ENCODE assay signal across 1 cellular context in genomic region chr7:29968683-29969457, GRCh38.
TF ChIP-seq lines count a peak whose summit lies in the region.

No MANE protein-coding gene starts in this region.

TF ChIP-seq in HepG2, 621 proteins besides CTCF, POLR2A, EP300 and RAD21:
- TF ChIP-seq ZNF260 (CRISPR knock-in tag; IDR thresholded peaks at IDR 0.05; ENCODE audit: borderline replicate concordance, low read depth), result no peak
- TF ChIP-seq, protein P1, sequence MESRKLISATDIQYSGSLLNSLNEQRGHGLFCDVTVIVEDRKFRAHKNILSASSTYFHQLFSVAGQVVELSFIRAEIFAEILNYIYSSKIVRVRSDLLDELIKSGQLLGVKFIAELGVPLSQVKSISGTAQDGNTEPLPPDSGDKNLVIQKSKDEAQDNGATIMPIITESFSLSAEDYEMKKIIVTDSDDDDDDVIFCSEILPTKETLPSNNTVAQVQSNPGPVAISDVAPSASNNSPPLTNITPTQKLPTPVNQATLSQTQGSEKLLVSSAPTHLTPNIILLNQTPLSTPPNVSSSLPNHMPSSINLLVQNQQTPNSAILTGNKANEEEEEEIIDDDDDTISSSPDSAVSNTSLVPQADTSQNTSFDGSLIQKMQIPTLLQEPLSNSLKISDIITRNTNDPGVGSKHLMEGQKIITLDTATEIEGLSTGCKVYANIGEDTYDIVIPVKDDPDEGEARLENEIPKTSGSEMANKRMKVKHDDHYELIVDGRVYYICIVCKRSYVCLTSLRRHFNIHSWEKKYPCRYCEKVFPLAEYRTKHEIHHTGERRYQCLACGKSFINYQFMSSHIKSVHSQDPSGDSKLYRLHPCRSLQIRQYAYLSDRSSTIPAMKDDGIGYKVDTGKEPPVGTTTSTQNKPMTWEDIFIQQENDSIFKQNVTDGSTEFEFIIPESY (CRISPR knock-in tag; IDR thresholded peaks at IDR 0.05), result 0 out of 2 replicates have a peak, but pooled peaks have one; percentile 10
